In the genomic region with DNA sequence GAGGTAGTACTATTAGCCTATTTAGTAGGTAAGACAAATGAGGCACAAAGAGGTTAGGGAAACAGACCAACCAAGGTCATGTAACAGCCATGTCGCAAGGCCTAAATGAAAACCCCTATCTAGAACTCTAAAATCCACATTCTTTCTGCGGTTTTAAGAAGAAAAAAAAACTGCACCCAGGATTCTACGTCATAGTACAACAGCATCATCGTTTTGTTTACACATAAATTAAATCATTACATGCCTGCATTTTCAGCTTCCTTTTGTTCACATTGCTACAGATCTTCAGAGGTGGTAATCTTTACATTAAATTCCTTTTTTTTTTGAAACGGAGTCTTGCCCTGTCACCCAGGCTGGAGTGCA, we compare ENCODE assay signal across 8 cellular contexts. TPM values are rescaled to one million over a fixed set of nuclear protein-coding genes. Genes with fewer than 3 reads are reported as not detected.
DNase-seq lines count a peak whose midpoint lies in the region; ATAC-seq and TF ChIP-seq lines count a peak whose summit lies in the region.

No MANE protein-coding gene starts in this region.

- H3K4me3 Mint-ChIP-seq in activated CD4-positive, alpha-beta T cell treated with anti-CD3 and anti-CD28 coated beads for 36 hours, result peak overlapping the region; percentile 72

- CTCF ChIA-PET in activated CD4-positive, alpha-beta T cell treated with anti-CD3 and anti-CD28 coated beads for 36 hours (lab: Charles Lee), result interaction anchor here (0.7 to 2.7 kb wide), 11 partner anchors 13 to 460 kb away, joined by 3 to 15 read pairs (median 6); no protein-coding TSS in a partner anchor

- peak overlapping the region; percentile 79 for H3K4me3 ChIP-seq in SK-N-MC
- no peak overlapping the region for H3K4me3 ChIP-seq in fibroblast of pulmonary artery (replicated peaks; ENCODE audit: low read depth, low read length)
- H3K4me3 ChIP-seq in subcutaneous abdominal adipose tissue (ENCODE audit: low read depth in 1 of 5, low read length in 5 of 5), result peak overlapping the region; percentile 51 to 99 (median 98)

- POLR2A ChIA-PET in activated CD4-positive, alpha-beta T cell treated with anti-CD3 and anti-CD28 coated beads for 36 hours (lab: Charles Lee), result interaction anchor here (0.7 kb wide), 1 partner anchor 275 kb away, joined by 3 read pairs; no protein-coding TSS in a partner anchor

- H3K36me3 Mint-ChIP-seq in activated CD4-positive, alpha-beta T cell treated with anti-CD3 and anti-CD28 coated beads for 36 hours (ENCODE audit: low read depth), result peaks cover 27% of the 10 kb centered on the region

- H3K27me3 ChIP-seq in subcutaneous abdominal adipose tissue (ENCODE audit: control insufficient read depth in 5 of 5, insufficient read depth in 4 of 5, low read length in 5 of 5), result peaks cover 0 to 4% (median 0%) of the 10 kb centered on the region in 5 donors

- H3K27me3 Mint-ChIP-seq in activated CD4-positive, alpha-beta T cell treated with anti-CD3 and anti-CD28 coated beads for 36 hours, result peaks cover 5% of the 10 kb centered on the region

- peak overlapping the region; percentile 92 for H3K27ac Mint-ChIP-seq in activated CD4-positive, alpha-beta T cell treated with anti-CD3 and anti-CD28 coated beads for 36 hours

- peaks cover 5 to 31% (median 22%) of the 10 kb centered on the region in 5 donors for H3K4me1 ChIP-seq in subcutaneous abdominal adipose tissue (ENCODE audit: control insufficient read depth in 5 of 5, insufficient read depth in 5 of 5, low read length in 5 of 5)

- intact Hi-C loops in activated CD4-positive, alpha-beta T cell treated with anti-CD3 and anti-CD28 coated beads for 36 hours (cut with DNase I, micrococcal nuclease), result loop anchor here (1.0 to 5.0 kb wide), 9 partner anchors 43 to 461 kb away; partner anchors contain the start of genes ATXN7 (in 2 of the 2), SCAANT1 (in 2 of the 2) and THOC7 (in 2 of the 2)

- no peak for DNase-seq in activated CD4-positive, alpha-beta T cell treated with anti-CD3 and anti-CD28 coated beads for 36 hours
- DNase-seq in activated CD4-positive, alpha-beta T cell treated with anti-CD3 and anti-CD28 coated beads, Interleukin-2, amount 50 U/mL, for 48 hours, result no peak
- DNase-seq in SK-N-MC (ENCODE audit: low read depth, low spot score) (no peak), fibroblast of pulmonary artery (ENCODE audit: low read depth) (peak; percentile 24), NCI-H1048 (lab: John Stamatoyannopoulos, UW) (no peak), SHP77 treated with DMSO at 0.1 percent for 48 hours (lab: John Stamatoyannopoulos, UW) (no peak), NCI-H1105 treated with DMSO at 0.1 percent for 48 hours (lab: John Stamatoyannopoulos, UW) (no peak)

- ATAC-seq in activated CD4-positive, alpha-beta T cell treated with anti-CD3 and anti-CD28 coated beads for 36 hours, result no peak

- no peaks in the 10 kb centered on the region for H3K9me3 Mint-ChIP-seq in activated CD4-positive, alpha-beta T cell treated with anti-CD3 and anti-CD28 coated beads for 36 hours (ENCODE audit: low read depth)

- H3K9ac ChIP-seq in SK-N-MC (ENCODE audit: insufficient read length) (no peak overlapping the region), subcutaneous abdominal adipose tissue (ENCODE audit: low read length in 5 of 5) (peak overlapping the region in 3 of 5 donors; percentile 98 to 100 (median 99))

- peaks cover 25% of the 10 kb centered on the region for H3K4me1 Mint-ChIP-seq in activated CD4-positive, alpha-beta T cell treated with anti-CD3 and anti-CD28 coated beads for 36 hours

- H3K27ac ChIP-seq in SK-N-MC (no peak overlapping the region), subcutaneous abdominal adipose tissue (ENCODE audit: low read depth, low read length) (peak overlapping the region; percentile 80)

- H3K9me3 ChIP-seq in SK-N-MC (ENCODE audit: low read depth, low read length) (no peaks in the 10 kb centered on the region), subcutaneous abdominal adipose tissue (ENCODE audit: control insufficient read depth in 5 of 5, low read length in 5 of 5) (no peaks in the 10 kb centered on the region)

- H3K36me3 ChIP-seq in SK-N-MC (ENCODE audit: insufficient read depth, low read length), result peaks cover 8% of the 10 kb centered on the region
- H3K36me3 ChIP-seq in subcutaneous abdominal adipose tissue (ENCODE audit: control insufficient read depth in 5 of 5, insufficient read depth in 5 of 5, low read length in 5 of 5), result peaks cover 5 to 17% (median 9%) of the 10 kb centered on the region in 5 donors

- no peak for TF ChIP-seq CTCF in fibroblast of pulmonary artery (IDR thresholded peaks at IDR 0.05; ENCODE audit: low read length, missing control alignments)

RNA-seq across cellular contexts. Expression of gene PSMD6, which starts 0.5 kb away (rescaled TPM):
- total RNA-seq in activated CD4-positive, alpha-beta T cell treated with anti-CD3 and anti-CD28 coated beads for 36 hours, result 100 to 1,000 TPM; 109 to 117 TPM
